ENCODE assay signal across 28 cellular contexts in the genomic region with DNA sequence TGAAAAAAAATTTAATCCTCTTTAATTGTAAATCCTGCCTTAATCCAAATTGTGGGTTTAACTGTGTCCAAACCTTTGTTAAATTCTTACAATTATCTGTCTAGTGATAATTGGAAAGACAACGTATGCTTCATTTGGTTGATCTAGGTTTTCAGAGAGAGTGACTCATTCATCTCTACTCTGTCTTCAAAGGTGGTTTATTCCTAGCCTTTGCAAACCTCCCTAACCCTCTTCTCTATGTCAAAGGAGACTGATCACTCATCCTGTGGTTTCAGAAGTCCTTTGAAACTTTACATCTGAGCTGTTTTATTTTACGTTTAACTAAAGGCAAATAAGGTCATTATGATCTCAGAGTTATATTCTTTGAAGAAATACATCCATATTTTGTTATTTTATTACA. TPM values are rescaled to one million over a fixed set of nuclear protein-coding genes. Genes with fewer than 3 reads are reported as not detected.
DNase-seq lines count a peak whose midpoint lies in the region; ATAC-seq and TF ChIP-seq lines count a peak whose summit lies in the region.
"Had no signal": no experiment of that assay in that cellular context is flagged by ENCODE, and none has a peak within 500 bp of the region (broad histone marks: within the 10 kb centered on the region; RNA-seq: fewer than 3 reads in every experiment).

No MANE protein-coding gene starts in this region.

- H3K4me3 ChIP-seq in DND-41 (ENCODE audit: low read depth in 1 of 2, low read length in 2 of 2): no peak overlapping the region
- no peak overlapping the region for H3K4me3 ChIP-seq in neuronal stem cell (ENCODE audit: low read length in 2 of 2)
- H3K4me3 ChIP-seq: HAP-1, left lung, SJSA1 had no signal

- H3K9ac ChIP-seq in DND-41 (ENCODE audit: low read depth, low read length): no peak overlapping the region
- no peak overlapping the region for H3K9ac ChIP-seq in neuronal stem cell (ENCODE audit: low read depth, low read length, poor library complexity)

- H4K20me1 ChIP-seq in DND-41 (ENCODE audit: insufficient read depth, low read length): no peaks in the 10 kb centered on the region

- H3K27me3 Mint-ChIP-seq in mesothelial cell of epicardium (ENCODE audit: low read depth): peaks cover 3% of the 10 kb centered on the region

- H3K36me3 ChIP-seq in DND-41 (ENCODE audit: insufficient read depth, low read length): no peaks in the 10 kb centered on the region
- H3K36me3 ChIP-seq in neuronal stem cell (replicated peaks in 1 of 2; ENCODE audit: control insufficient read depth in 2 of 2, insufficient read depth in 2 of 2, low read length in 2 of 2): no peaks in the 10 kb centered on the region
- H3K36me3 ChIP-seq: HAP-1, left lung, SJSA1 had no signal

- DNase-seq in DND-41: no peak
- DNase-seq in HCEC 1CT: peak; percentile 29
- DNase-seq in RPMI7951 (ENCODE audit: low read depth): peak; percentile 63
- DNase-seq in foreskin keratinocyte: no peak
- no peak for DNase-seq in left lobe of liver (ENCODE audit: low spot score)
- no peak for DNase-seq in neuronal stem cell (ENCODE audit: low spot score)
- no peak for DNase-seq in mesothelial cell of epicardium (ENCODE audit: low spot score in 2 of 2, unreplicated experiment in 2 of 2)
- DNase-seq: activated CD4-positive, alpha-beta T cell treated with anti-CD3 and anti-CD28 coated beads for 36 hours; activated naive CD4-positive, alpha-beta T cell treated with anti-CD3 and anti-CD28 coated beads, Interleukin-2, amount 10 ng/mL, durations not matched to agents 7 days and 5 days; activated T-cell treated with anti-CD3 and anti-CD28 coated beads, Interleukin-2, amount 50 U/mL, for 4 hours; aorta; C1 segment of cervical spinal cord; head of caudate nucleus; left lung; midbrain; naive thymus-derived CD8-positive, alpha-beta T cell; NCI-H1105; NCI-H1930; NCI-H345; NCI-H774 had no signal

- H3K79me2 ChIP-seq in DND-41 (ENCODE audit: insufficient read depth, low read length): no peaks in the 10 kb centered on the region

- no CpG with 5 or more reads among the region's 2 CpGs for WGBS in neuronal stem cell (ENCODE audit: extremely low coverage in 2 of 2, insufficient read length in 2 of 2, insufficient replicate concordance in 1 of 2), 2 donors

- no peak overlapping the region for H3K27ac ChIP-seq in DND-41 (ENCODE audit: low read length)
- no peak overlapping the region for H3K27ac ChIP-seq in foreskin keratinocyte
- H3K27ac ChIP-seq in neuronal stem cell (replicated peaks; ENCODE audit: low read length): no peak overlapping the region
- H3K27ac ChIP-seq: HL-60, left lung had no signal

- no peak overlapping the region for H3K18ac ChIP-seq in neuronal stem cell (ENCODE audit: low read length)

- H3K9me3 Mint-ChIP-seq in mesothelial cell of epicardium: no peaks in the 10 kb centered on the region
- H3K9me3 Mint-ChIP-seq: activated naive CD4-positive, alpha-beta T cell treated with anti-CD3 and anti-CD28 coated beads, Interleukin-2, amount 10 ng/mL, durations not matched to agents 7 days and 5 days; activated T-cell treated with anti-CD3 and anti-CD28 coated beads, Interleukin-2, amount 50 U/mL, for 4 hours; naive thymus-derived CD8-positive, alpha-beta T cell had no signal

- H2AK5ac ChIP-seq in neuronal stem cell (ENCODE audit: low read depth, low read length): no peak overlapping the region

- no peak overlapping the region for H3K14ac ChIP-seq in neuronal stem cell (ENCODE audit: low read length)

- H4K8ac ChIP-seq in neuronal stem cell (ENCODE audit: low read depth, low read length): no peak overlapping the region

- H3K27me3 ChIP-seq in DND-41 (ENCODE audit: insufficient read depth, low read length, poor library complexity) (no peaks in the 10 kb centered on the region), foreskin keratinocyte (peaks cover 8% of the 10 kb centered on the region), neuronal stem cell (ENCODE audit: control insufficient read depth in 3 of 3, insufficient read depth in 3 of 3, low read depth in 1 of 3, low read length in 3 of 3) (no peaks in the 10 kb centered on the region)

- ATAC-seq in DND-41 (ENCODE audit: insufficient read depth, low read depth) (peak; percentile 67), foreskin keratinocyte (peak; percentile 43), left lobe of liver (no peak)
- ATAC-seq: activated CD4-positive, alpha-beta T cell treated with anti-CD3 and anti-CD28 coated beads for 36 hours; HepG2; left lung; naive thymus-derived CD8-positive, alpha-beta T cell had no signal

- no peak overlapping the region for H3K23ac ChIP-seq in neuronal stem cell (ENCODE audit: low read depth, low read length, poor library complexity)

- TF ChIP-seq CTCF in DND-41 (IDR thresholded peaks at IDR 0.05; ENCODE audit: borderline replicate concordance, extremely low read depth, low read length, poor library complexity, severe bottlenecking): no peak
- TF ChIP-seq CTCF in foreskin keratinocyte (conservative IDR thresholded peaks at IDR 0.05): no peak
- TF ChIP-seq CTCF in mesothelial cell of epicardium (IDR thresholded peaks at IDR 0.05; ENCODE audit: unreplicated experiment): no peak

- no peak overlapping the region for H2BK15ac ChIP-seq in neuronal stem cell (ENCODE audit: low read length)

- H3K4ac ChIP-seq in neuronal stem cell (ENCODE audit: low read length): no peak overlapping the region

- H3K79me1 ChIP-seq in neuronal stem cell (ENCODE audit: low read depth, low read length): no peaks in the 10 kb centered on the region

- H3K9me3 ChIP-seq in DND-41 (ENCODE audit: insufficient read depth, low read length, severe bottlenecking): no peaks in the 10 kb centered on the region
- no peaks in the 10 kb centered on the region for H3K9me3 ChIP-seq in neuronal stem cell (replicated peaks in 1 of 2; ENCODE audit: control insufficient read depth in 2 of 2, insufficient read depth in 1 of 2, low read depth in 1 of 2, low read length in 2 of 2)
- H3K9me3 ChIP-seq: HAP-1, left lung, SJSA1 had no signal

- no peak overlapping the region for H2BK12ac ChIP-seq in neuronal stem cell (ENCODE audit: low read length)

- no peaks in the 10 kb centered on the region for H3K4me1 ChIP-seq in DND-41 (ENCODE audit: insufficient read depth, low read length)
- H3K4me1 ChIP-seq in foreskin keratinocyte: no peaks in the 10 kb centered on the region
- peaks cover 0 to 3% of the 10 kb centered on the region in 2 donors for H3K4me1 ChIP-seq in neuronal stem cell (ENCODE audit: control insufficient read depth in 2 of 2, insufficient read depth in 1 of 2, low read depth in 1 of 2, low read length in 2 of 2)
- H3K4me1 ChIP-seq: HAP-1 had no signal

- H2AFZ ChIP-seq in DND-41 (ENCODE audit: low read depth, low read length): no peak overlapping the region
- no peak overlapping the region for H2AFZ ChIP-seq in neuronal stem cell (ENCODE audit: low read length)

- no peaks in the 10 kb centered on the region for H3K36me3 Mint-ChIP-seq in mesothelial cell of epicardium
- H3K36me3 Mint-ChIP-seq: activated naive CD4-positive, alpha-beta T cell treated with anti-CD3 and anti-CD28 coated beads, Interleukin-2, amount 10 ng/mL, durations not matched to agents 7 days and 5 days; naive thymus-derived CD8-positive, alpha-beta T cell had no signal

- no peak overlapping the region for H3K27ac Mint-ChIP-seq in mesothelial cell of epicardium
- H3K27ac Mint-ChIP-seq: activated CD4-positive, alpha-beta T cell treated with anti-CD3 and anti-CD28 coated beads for 36 hours; activated naive CD4-positive, alpha-beta T cell treated with anti-CD3 and anti-CD28 coated beads, Interleukin-2, amount 10 ng/mL, durations not matched to agents 7 days and 5 days; naive thymus-derived CD8-positive, alpha-beta T cell had no signal

- H2BK120ac ChIP-seq in neuronal stem cell (ENCODE audit: low read depth, low read length): no peak overlapping the region

- no peak overlapping the region for H3K4me2 ChIP-seq in DND-41 (ENCODE audit: insufficient read depth, low read length)
- no peak overlapping the region for H3K4me2 ChIP-seq in neuronal stem cell (ENCODE audit: insufficient read depth, low read length, poor library complexity, severe bottlenecking)

- H2BK5ac ChIP-seq in neuronal stem cell (ENCODE audit: low read length): no peak overlapping the region

- no peak overlapping the region for H3K4me3 Mint-ChIP-seq in mesothelial cell of epicardium
- H3K4me3 Mint-ChIP-seq: activated CD4-positive, alpha-beta T cell treated with anti-CD3 and anti-CD28 coated beads for 36 hours; activated naive CD4-positive, alpha-beta T cell treated with anti-CD3 and anti-CD28 coated beads, Interleukin-2, amount 10 ng/mL, durations not matched to agents 7 days and 5 days; activated T-cell treated with anti-CD3 and anti-CD28 coated beads, Interleukin-2, amount 50 U/mL, for 4 hours; naive thymus-derived CD8-positive, alpha-beta T cell had no signal

- H3K4me1 Mint-ChIP-seq in mesothelial cell of epicardium: peaks cover 30% of the 10 kb centered on the region
- H3K4me1 Mint-ChIP-seq: activated CD4-positive, alpha-beta T cell treated with anti-CD3 and anti-CD28 coated beads for 36 hours; activated naive CD4-positive, alpha-beta T cell treated with anti-CD3 and anti-CD28 coated beads, Interleukin-2, amount 10 ng/mL, durations not matched to agents 7 days and 5 days had no signal

- H4K91ac ChIP-seq in neuronal stem cell (ENCODE audit: low read depth, low read length, poor library complexity): no peak overlapping the region

RNA-seq across cellular contexts. Expression of gene OXGR1, which starts 8.8 kb away (rescaled TPM):
- 0.24 and 1.4 TPM in 2 replicates for total RNA-seq in RPMI7951 (2014; rRNA removed; shearing (Covaris generic))
- total RNA-seq in foreskin keratinocyte: not detected in 2 replicates
- polyA plus RNA-seq in foreskin keratinocyte: not detected in 2 replicates
- total RNA-seq in left lobe of liver: not detected
- 4.1 TPM for polyA plus RNA-seq in neuronal stem cell (2013, experiment 1 of 2)
- polyA plus RNA-seq in neuronal stem cell (2013, experiment 2 of 2): 4.4 TPM
- 0.18 to 0.38 TPM (median 0.35 TPM) in 3 replicates for total RNA-seq in mesothelial cell of epicardium
- total RNA-seq: activated CD4-positive, alpha-beta T cell treated with anti-CD3 and anti-CD28 coated beads for 36 hours; activated CD8-positive, alpha-beta memory T cell treated with anti-CD3 and anti-CD28 coated beads for 36 hours; activated T-cell treated with anti-CD3 and anti-CD28 coated beads, Interleukin-2, amount 50 U/mL, for 4 hours; endothelial cell of umbilical vein; HepG2; naive thymus-derived CD8-positive, alpha-beta T cell; renal cortical epithelial cell; SJSA1; T-helper 1 cell treated with Interleukin-12 subunit alpha and Interleukin-12 subunit beta and Interleukin-4 antibody, amounts not matched to agents 30 ng/mL and 1 ng/mL, for 36 hours had no signal
- polyA plus RNA-seq: aorta; endothelial cell of umbilical vein; HepG2; naive thymus-derived CD8-positive, alpha-beta T cell had no signal

Comparison
In these comparisons a context has a peak if more than half of its experiments do, and no peak if none do; other contexts are left out.
1. DNase-seq: peak in HCEC 1CT (single experiment) and RPMI7951 (single experiment); none in DND-41 (single experiment), foreskin keratinocyte (0 of 2), left lobe of liver (single experiment), neuronal stem cell (single experiment) and mesothelial cell of epicardium (0 of 2).